In the genomic region with DNA sequence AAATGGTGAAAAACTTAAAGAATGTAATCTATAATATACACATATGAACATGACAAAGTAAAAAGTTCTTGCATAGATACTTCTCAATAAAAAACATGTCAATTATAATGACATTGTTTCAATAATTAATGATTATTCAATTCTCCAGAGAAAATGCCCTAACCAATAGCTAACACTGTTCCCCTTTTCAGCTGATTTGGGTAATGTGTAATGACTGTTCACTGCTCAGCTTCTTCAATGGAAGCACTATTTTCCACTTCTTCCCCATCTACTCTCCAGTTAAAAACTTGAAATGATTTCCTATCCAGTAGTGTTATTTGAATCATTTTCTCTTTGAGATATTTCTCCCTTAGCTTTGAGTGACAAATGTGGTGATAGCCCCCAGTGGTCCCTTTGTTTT, we compare ENCODE assay signal across 35 cellular contexts.
"Had no signal": no experiment of that assay in that cellular context is flagged by ENCODE, and none has a peak within 500 bp of the region (broad histone marks: within the 10 kb centered on the region; RNA-seq: fewer than 3 reads in every experiment).

No MANE protein-coding gene starts in this region.

- H3K27ac Mint-ChIP-seq: activated B cell treated with CpG ODN at 0.5 μM for 24 hours; activated CD4-positive, alpha-beta memory T cell treated with anti-CD3 and anti-CD28 coated beads for 36 hours; activated CD4-positive, alpha-beta T cell treated with anti-CD3 and anti-CD28 coated beads, Interleukin-2, amount 10 ng/mL, durations not matched to agents 24 days and 14 days; activated CD8-positive, alpha-beta T cell treated with anti-CD3 and anti-CD28 coated beads for 36 hours; activated naive CD4-positive, alpha-beta T cell treated with anti-CD3 and anti-CD28 coated beads, Interleukin-2, amount 10 ng/mL, durations not matched to agents 7 days and 5 days; activated naive CD4-positive, alpha-beta T cell treated with anti-CD3 and anti-CD28 coated beads, Interleukin-2, amount 50 U/mL, for 24 hours; activated naive CD8-positive, alpha-beta T cell; activated naive CD8-positive, alpha-beta T cell treated with anti-CD3 and anti-CD28 coated beads, Interleukin-2, amount 10 ng/mL, durations not matched to agents 7 days and 5 days; activated naive CD8-positive, alpha-beta T cell treated with anti-CD3 and anti-CD28 coated beads, Interleukin-2, amount 50 U/mL, for 24 hours; activated T-cell treated with anti-CD3 and anti-CD28 coated beads, Interleukin-2, amount 50 U/mL, for 72 hours; activated T-helper 1 cell treated with anti-CD3 and anti-CD28 coated beads, Interleukin-12 subunit alpha, Interleukin-12 subunit beta, Interleukin-2, Interleukin-4 antibody, amounts not matched to agents 30 ng/mL and 10 ng/mL and 1 ng/mL, durations not matched to agents 14 hours and 24 hours and 36 hours; activated T-helper 2 cell treated with anti-CD3 and anti-CD28 coated beads, Interferon-gamma antibody, Interleukin-2, Interleukin-4, amounts not matched to agents 10 μg/mL and 5 μg/mL and 100 μg/mL, durations not matched to agents 14 hours and 24 hours and 36 hours; brain; T-helper 1 cell treated with Interleukin-12 subunit alpha and Interleukin-12 subunit beta and Interleukin-4 antibody, amounts not matched to agents 30 μg/mL and 1 μg/mL, for 36 hours; T-helper 2 cell treated with Interferon-gamma antibody and Interleukin-4, amounts not matched to agents 5 μg/mL and 100 μg/mL, for 36 hours had no signal

- H3K4me3 Mint-ChIP-seq: activated B cell treated with CpG ODN at 0.5 μM for 24 hours; activated CD4-positive, alpha-beta memory T cell treated with anti-CD3 and anti-CD28 coated beads for 36 hours; activated CD4-positive, alpha-beta T cell treated with anti-CD3 and anti-CD28 coated beads, Interleukin-2, amount 10 ng/mL, durations not matched to agents 24 days and 14 days; activated CD8-positive, alpha-beta T cell treated with anti-CD3 and anti-CD28 coated beads for 36 hours; activated naive CD4-positive, alpha-beta T cell treated with anti-CD3 and anti-CD28 coated beads, Interleukin-2, amount 10 ng/mL, durations not matched to agents 7 days and 5 days; activated naive CD4-positive, alpha-beta T cell treated with anti-CD3 and anti-CD28 coated beads, Interleukin-2, amount 50 U/mL, for 24 hours; activated naive CD8-positive, alpha-beta T cell; activated naive CD8-positive, alpha-beta T cell treated with anti-CD3 and anti-CD28 coated beads, Interleukin-2, amount 10 ng/mL, durations not matched to agents 7 days and 5 days; activated naive CD8-positive, alpha-beta T cell treated with anti-CD3 and anti-CD28 coated beads, Interleukin-2, amount 50 U/mL, for 24 hours; activated T-cell treated with anti-CD3 and anti-CD28 coated beads, Interleukin-2, amount 50 U/mL, for 4 hours; activated T-cell treated with anti-CD3 and anti-CD28 coated beads, Interleukin-2, amount 50 U/mL, for 72 hours; activated T-helper 1 cell treated with anti-CD3 and anti-CD28 coated beads, Interleukin-12 subunit alpha, Interleukin-12 subunit beta, Interleukin-2, Interleukin-4 antibody, amounts not matched to agents 30 ng/mL and 10 ng/mL and 1 ng/mL, durations not matched to agents 14 hours and 24 hours and 36 hours; brain; T-helper 1 cell treated with Interleukin-12 subunit alpha and Interleukin-12 subunit beta and Interleukin-4 antibody, amounts not matched to agents 30 μg/mL and 1 μg/mL, for 36 hours; T-helper 2 cell treated with Interferon-gamma antibody and Interleukin-4, amounts not matched to agents 5 μg/mL and 100 μg/mL, for 36 hours had no signal

- H3K27me3 ChIP-seq: ascending aorta, cardiac muscle cell had no signal

- H3K27me3 Mint-ChIP-seq: activated B cell treated with CpG ODN at 0.5 μM for 24 hours; activated CD4-positive, alpha-beta memory T cell treated with anti-CD3 and anti-CD28 coated beads for 36 hours; activated CD4-positive, alpha-beta T cell treated with anti-CD3 and anti-CD28 coated beads, Interleukin-2, amount 10 ng/mL, durations not matched to agents 24 days and 14 days; activated CD8-positive, alpha-beta T cell treated with anti-CD3 and anti-CD28 coated beads for 36 hours; activated naive CD4-positive, alpha-beta T cell treated with anti-CD3 and anti-CD28 coated beads, Interleukin-2, amount 10 ng/mL, durations not matched to agents 7 days and 5 days; activated naive CD4-positive, alpha-beta T cell treated with anti-CD3 and anti-CD28 coated beads, Interleukin-2, amount 50 U/mL, for 24 hours; activated naive CD8-positive, alpha-beta T cell; activated naive CD8-positive, alpha-beta T cell treated with anti-CD3 and anti-CD28 coated beads, Interleukin-2, amount 10 ng/mL, durations not matched to agents 7 days and 5 days; activated naive CD8-positive, alpha-beta T cell treated with anti-CD3 and anti-CD28 coated beads, Interleukin-2, amount 50 U/mL, for 24 hours; brain had no signal

- H3K9me3 Mint-ChIP-seq: activated CD4-positive, alpha-beta memory T cell treated with anti-CD3 and anti-CD28 coated beads for 36 hours; activated naive CD4-positive, alpha-beta T cell treated with anti-CD3 and anti-CD28 coated beads, Interleukin-2, amount 10 ng/mL, durations not matched to agents 7 days and 5 days; activated naive CD8-positive, alpha-beta T cell treated with anti-CD3 and anti-CD28 coated beads, Interleukin-2, amount 10 ng/mL, durations not matched to agents 7 days and 5 days had no signal

- H3K27ac ChIP-seq: cardiac muscle cell had no signal

- ATAC-seq: activated CD8-positive, alpha-beta T cell treated with anti-CD3 and anti-CD28 coated beads for 36 hours; activated naive CD8-positive, alpha-beta T cell treated with anti-CD3 and anti-CD28 coated beads, Interleukin-2, amount 50 U/mL, for 24 hours; activated T-cell treated with anti-CD3 and anti-CD28 coated beads, Interleukin-2, amount 50 U/mL, for 4 hours; activated T-cell treated with anti-CD3 and anti-CD28 coated beads, Interleukin-2, amount 50 U/mL, for 72 hours had no signal

- H3K4me1 Mint-ChIP-seq: activated CD4-positive, alpha-beta T cell treated with anti-CD3 and anti-CD28 coated beads, Interleukin-2, amount 10 ng/mL, durations not matched to agents 24 days and 14 days; activated naive CD4-positive, alpha-beta T cell treated with anti-CD3 and anti-CD28 coated beads, Interleukin-2, amount 10 ng/mL, durations not matched to agents 7 days and 5 days; activated naive CD4-positive, alpha-beta T cell treated with anti-CD3 and anti-CD28 coated beads, Interleukin-2, amount 50 U/mL, for 24 hours; activated naive CD8-positive, alpha-beta T cell treated with anti-CD3 and anti-CD28 coated beads, Interleukin-2, amount 10 ng/mL, durations not matched to agents 7 days and 5 days; activated naive CD8-positive, alpha-beta T cell treated with anti-CD3 and anti-CD28 coated beads, Interleukin-2, amount 50 U/mL, for 24 hours had no signal

- H3K36me3 ChIP-seq: ascending aorta, cardiac muscle cell had no signal

- H3K4me3 ChIP-seq: ascending aorta, cardiac muscle cell had no signal

- DNase-seq: activated B cell treated with CpG ODN at 0.5 μM for 24 hours; activated CD4-positive, alpha-beta memory T cell treated with anti-CD3 and anti-CD28 coated beads for 36 hours; activated CD4-positive, alpha-beta T cell treated with anti-CD3 and anti-CD28 coated beads for 1 hour; activated CD4-positive, alpha-beta T cell treated with anti-CD3 and anti-CD28 coated beads for 4 hours; activated CD4-positive, alpha-beta T cell treated with anti-CD3 and anti-CD28 coated beads, Interleukin-2, amount 10 ng/mL, durations not matched to agents 24 days and 14 days; activated CD4-positive, alpha-beta T cell treated with anti-CD3 and anti-CD28 coated beads, Interleukin-2, amount 50 U/mL, for 1 hour; activated CD4-positive, alpha-beta T cell treated with anti-CD3 and anti-CD28 coated beads, Interleukin-2, amount 50 U/mL, for 4 hours; activated CD8-positive, alpha-beta memory T cell treated with anti-CD3 and anti-CD28 coated beads, Interleukin-2, amount 50 U/mL, for 4 hours; activated CD8-positive, alpha-beta T cell treated with anti-CD3 and anti-CD28 coated beads for 36 hours; activated effector memory CD4-positive, alpha-beta T cell treated with Interleukin-2 at 50 U/mL for 16 hours; activated gamma-delta T cell; activated naive CD4-positive, alpha-beta T cell treated with anti-CD3 and anti-CD28 coated beads, Interleukin-2, amount 10 ng/mL, durations not matched to agents 7 days and 5 days; activated naive CD4-positive, alpha-beta T cell treated with Interleukin-2 at 50 U/mL for 16 hours; activated naive CD8-positive, alpha-beta T cell treated with anti-CD3 and anti-CD28 coated beads, Interleukin-2, amount 10 ng/mL, durations not matched to agents 7 days and 5 days; activated naive CD8-positive, alpha-beta T cell treated with anti-CD3 and anti-CD28 coated beads, Interleukin-2, amount 50 U/mL, for 24 hours; activated T-cell treated with anti-CD3 and anti-CD28 coated beads for 4 hours; activated T-cell treated with anti-CD3 and anti-CD28 coated beads, Interleukin-2, amount 50 U/mL, for 1 hour; activated T-cell treated with anti-CD3 and anti-CD28 coated beads, Interleukin-2, amount 50 U/mL, for 4 hours; activated T-cell treated with anti-CD3 and anti-CD28 coated beads, Interleukin-2, amount 50 U/mL, for 72 hours; amygdala; anterior cingulate cortex; central memory CD4-positive, alpha-beta T cell; SW 1271; T-helper 1 cell; T-helper 2 cell; T-helper 9 cell had no signal

- H3K9me3 ChIP-seq: ascending aorta had no signal
